ENCODE assay signal across 1 cellular context in genomic region chr5:16863380-16864007, GRCh38.
TF ChIP-seq lines count a peak whose summit lies in the region.

No MANE protein-coding gene starts in this region.

TF ChIP-seq in WTC11, 78 proteins besides CTCF, POLR2A, EP300 and RAD21 (continued from another document):
- TF ChIP-seq, protein P1, sequence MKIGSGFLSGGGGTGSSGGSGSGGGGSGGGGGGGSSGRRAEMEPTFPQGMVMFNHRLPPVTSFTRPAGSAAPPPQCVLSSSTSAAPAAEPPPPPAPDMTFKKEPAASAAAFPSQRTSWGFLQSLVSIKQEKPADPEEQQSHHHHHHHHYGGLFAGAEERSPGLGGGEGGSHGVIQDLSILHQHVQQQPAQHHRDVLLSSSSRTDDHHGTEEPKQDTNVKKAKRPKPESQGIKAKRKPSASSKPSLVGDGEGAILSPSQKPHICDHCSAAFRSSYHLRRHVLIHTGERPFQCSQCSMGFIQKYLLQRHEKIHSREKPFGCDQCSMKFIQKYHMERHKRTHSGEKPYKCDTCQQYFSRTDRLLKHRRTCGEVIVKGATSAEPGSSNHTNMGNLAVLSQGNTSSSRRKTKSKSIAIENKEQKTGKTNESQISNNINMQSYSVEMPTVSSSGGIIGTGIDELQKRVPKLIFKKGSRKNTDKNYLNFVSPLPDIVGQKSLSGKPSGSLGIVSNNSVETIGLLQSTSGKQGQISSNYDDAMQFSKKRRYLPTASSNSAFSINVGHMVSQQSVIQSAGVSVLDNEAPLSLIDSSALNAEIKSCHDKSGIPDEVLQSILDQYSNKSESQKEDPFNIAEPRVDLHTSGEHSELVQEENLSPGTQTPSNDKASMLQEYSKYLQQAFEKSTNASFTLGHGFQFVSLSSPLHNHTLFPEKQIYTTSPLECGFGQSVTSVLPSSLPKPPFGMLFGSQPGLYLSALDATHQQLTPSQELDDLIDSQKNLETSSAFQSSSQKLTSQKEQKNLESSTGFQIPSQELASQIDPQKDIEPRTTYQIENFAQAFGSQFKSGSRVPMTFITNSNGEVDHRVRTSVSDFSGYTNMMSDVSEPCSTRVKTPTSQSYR (CRISPR knock-in tag; IDR thresholded peaks at IDR 0.05), result no peak
- TF ChIP-seq ZNF532 (CRISPR knock-in tag; IDR thresholded peaks at IDR 0.05; ENCODE audit: borderline replicate concordance) (no peak), ZNF138 (CRISPR knock-in tag; conservative IDR thresholded peaks at IDR 0.05) (no peak), CREM (CRISPR knock-in tag; IDR thresholded peaks at IDR 0.05) (no peak), ELF4 (CRISPR knock-in tag; IDR thresholded peaks at IDR 0.05; ENCODE audit: low read depth) (no peak), CBFB (CRISPR knock-in tag; IDR thresholded peaks at IDR 0.05; ENCODE audit: low read depth) (no peak), FOXP4 (CRISPR knock-in tag; IDR thresholded peaks at IDR 0.05) (no peak)
